ENCODE assay signal across 15 cellular contexts in the genomic region with DNA sequence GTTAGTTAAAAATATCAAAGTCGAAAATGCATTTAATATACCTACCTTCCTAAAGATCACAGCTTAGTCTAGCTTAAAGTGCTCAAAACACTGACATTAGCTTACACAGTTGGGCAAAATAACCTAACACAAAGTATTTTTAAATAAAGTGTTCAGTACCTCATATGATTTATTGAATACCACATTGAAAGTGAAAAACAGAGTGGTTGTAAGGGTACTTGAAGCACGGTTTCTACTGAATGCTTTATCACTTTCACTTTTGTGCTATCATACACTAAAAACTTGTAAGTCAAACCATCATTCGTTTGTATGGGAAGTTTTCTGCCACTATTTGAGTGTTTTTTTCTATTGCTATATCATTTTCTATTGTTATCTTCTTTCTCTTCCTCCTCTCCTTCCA.
DNase-seq lines count a peak whose midpoint lies in the region; ATAC-seq and TF ChIP-seq lines count a peak whose summit lies in the region.
"Had no signal": no experiment of that assay in that cellular context is flagged by ENCODE, and none has a peak within 500 bp of the region (broad histone marks: within the 10 kb centered on the region; RNA-seq: fewer than 3 reads in every experiment).

No MANE protein-coding gene starts in this region.

- no peaks in the 10 kb centered on the region for H3K27me3 Mint-ChIP-seq in activated naive CD8-positive, alpha-beta T cell treated with anti-CD3 and anti-CD28 coated beads, Interleukin-2, amount 50 U/mL, for 24 hours

- peaks cover 27% of the 10 kb centered on the region for H3K9me3 Mint-ChIP-seq in activated naive CD8-positive, alpha-beta T cell treated with anti-CD3 and anti-CD28 coated beads, Interleukin-2, amount 50 U/mL, for 24 hours

- ATAC-seq in GM18517 (IDR thresholded peaks at IDR 0.05; ENCODE audit: unreplicated experiment) (peak; percentile 84), GM21390 (IDR thresholded peaks at IDR 0.05; ENCODE audit: unreplicated experiment) (peak; percentile 91), HG03175 (IDR thresholded peaks at IDR 0.05; ENCODE audit: unreplicated experiment) (peak; percentile 80), SK-N-SH treated with all-trans-retinoic acid at 6 μM for 48 hours (no peak)
- no peak for ATAC-seq in activated naive CD8-positive, alpha-beta T cell treated with anti-CD3 and anti-CD28 coated beads, Interleukin-2, amount 50 U/mL, for 24 hours
- ATAC-seq: left ventricle myocardium superior, Right ventricle myocardium inferior had no signal

- peak overlapping the region; percentile 45 for H3K4me3 Mint-ChIP-seq in activated naive CD8-positive, alpha-beta T cell treated with anti-CD3 and anti-CD28 coated beads, Interleukin-2, amount 50 U/mL, for 24 hours
- H3K4me3 Mint-ChIP-seq: nephron progenitor cell had no signal

- peaks cover 41% of the 10 kb centered on the region for H3K36me3 Mint-ChIP-seq in activated naive CD8-positive, alpha-beta T cell treated with anti-CD3 and anti-CD28 coated beads, Interleukin-2, amount 50 U/mL, for 24 hours (ENCODE audit: low read depth)

- no peak for DNase-seq in activated naive CD8-positive, alpha-beta T cell treated with anti-CD3 and anti-CD28 coated beads, Interleukin-2, amount 50 U/mL, for 24 hours
- no peak for DNase-seq in stimulated activated CD8-positive, alpha-beta memory T cell treated with anti-CD3 and anti-CD28 coated beads, Interleukin-4, amount 100 ng/mL, for 48 hours
- no peak for DNase-seq in SW 1271 (lab: John Stamatoyannopoulos, UW)
- DNase-seq: EL, Karpas-422, left ventricle myocardium superior, NCI-H187, NCI-H748 treated with DMSO at 0.1 percent for 48 hours, nephron progenitor cell, sigmoid colon had no signal

- H3K27ac Mint-ChIP-seq in activated naive CD8-positive, alpha-beta T cell treated with anti-CD3 and anti-CD28 coated beads, Interleukin-2, amount 50 U/mL, for 24 hours = peak overlapping the region; percentile 19
- H3K27ac Mint-ChIP-seq: nephron progenitor cell had no signal

- H3K4me1 Mint-ChIP-seq in activated naive CD8-positive, alpha-beta T cell treated with anti-CD3 and anti-CD28 coated beads, Interleukin-2, amount 50 U/mL, for 24 hours = peaks cover 21% of the 10 kb centered on the region
- H3K4me1 Mint-ChIP-seq: nephron progenitor cell had no signal

TF ChIP-seq in SK-N-SH treated with all-trans-retinoic acid at 6 μM for 48 hours, 23 proteins besides CTCF, POLR2A, EP300 and RAD21:
- TF ChIP-seq BACH2 (CRISPR knock-in tag; IDR thresholded peaks at IDR 0.05; ENCODE audit: borderline replicate concordance) (no peak), ARNTL (CRISPR knock-in tag; IDR thresholded peaks at IDR 0.05; ENCODE audit: borderline replicate concordance, low read depth) (no peak), CSDC2 (CRISPR knock-in tag; IDR thresholded peaks at IDR 0.05) (no peak), ZFP30 (CRISPR knock-in tag; IDR thresholded peaks at IDR 0.05) (no peak), RARB (CRISPR knock-in tag; IDR thresholded peaks at IDR 0.05) (no peak), PPARA (CRISPR knock-in tag; IDR thresholded peaks at IDR 0.05; ENCODE audit: borderline replicate concordance) (no peak)
- TF ChIP-seq, protein P1, sequence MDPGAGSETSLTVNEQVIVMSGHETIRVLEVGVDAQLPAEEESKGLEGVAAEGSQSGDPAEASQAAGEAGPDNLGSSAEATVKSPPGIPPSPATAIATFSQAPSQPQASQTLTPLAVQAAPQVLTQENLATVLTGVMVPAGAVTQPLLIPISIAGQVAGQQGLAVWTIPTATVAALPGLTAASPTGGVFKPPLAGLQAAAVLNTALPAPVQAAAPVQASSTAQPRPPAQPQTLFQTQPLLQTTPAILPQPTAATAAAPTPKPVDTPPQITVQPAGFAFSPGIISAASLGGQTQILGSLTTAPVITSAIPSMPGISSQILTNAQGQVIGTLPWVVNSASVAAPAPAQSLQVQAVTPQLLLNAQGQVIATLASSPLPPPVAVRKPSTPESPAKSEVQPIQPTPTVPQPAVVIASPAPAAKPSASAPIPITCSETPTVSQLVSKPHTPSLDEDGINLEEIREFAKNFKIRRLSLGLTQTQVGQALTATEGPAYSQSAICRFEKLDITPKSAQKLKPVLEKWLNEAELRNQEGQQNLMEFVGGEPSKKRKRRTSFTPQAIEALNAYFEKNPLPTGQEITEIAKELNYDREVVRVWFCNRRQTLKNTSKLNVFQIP (CRISPR knock-in tag; IDR thresholded peaks at IDR 0.05; ENCODE audit: borderline replicate concordance, low read depth) = no peak
- TF ChIP-seq, protein P2, sequence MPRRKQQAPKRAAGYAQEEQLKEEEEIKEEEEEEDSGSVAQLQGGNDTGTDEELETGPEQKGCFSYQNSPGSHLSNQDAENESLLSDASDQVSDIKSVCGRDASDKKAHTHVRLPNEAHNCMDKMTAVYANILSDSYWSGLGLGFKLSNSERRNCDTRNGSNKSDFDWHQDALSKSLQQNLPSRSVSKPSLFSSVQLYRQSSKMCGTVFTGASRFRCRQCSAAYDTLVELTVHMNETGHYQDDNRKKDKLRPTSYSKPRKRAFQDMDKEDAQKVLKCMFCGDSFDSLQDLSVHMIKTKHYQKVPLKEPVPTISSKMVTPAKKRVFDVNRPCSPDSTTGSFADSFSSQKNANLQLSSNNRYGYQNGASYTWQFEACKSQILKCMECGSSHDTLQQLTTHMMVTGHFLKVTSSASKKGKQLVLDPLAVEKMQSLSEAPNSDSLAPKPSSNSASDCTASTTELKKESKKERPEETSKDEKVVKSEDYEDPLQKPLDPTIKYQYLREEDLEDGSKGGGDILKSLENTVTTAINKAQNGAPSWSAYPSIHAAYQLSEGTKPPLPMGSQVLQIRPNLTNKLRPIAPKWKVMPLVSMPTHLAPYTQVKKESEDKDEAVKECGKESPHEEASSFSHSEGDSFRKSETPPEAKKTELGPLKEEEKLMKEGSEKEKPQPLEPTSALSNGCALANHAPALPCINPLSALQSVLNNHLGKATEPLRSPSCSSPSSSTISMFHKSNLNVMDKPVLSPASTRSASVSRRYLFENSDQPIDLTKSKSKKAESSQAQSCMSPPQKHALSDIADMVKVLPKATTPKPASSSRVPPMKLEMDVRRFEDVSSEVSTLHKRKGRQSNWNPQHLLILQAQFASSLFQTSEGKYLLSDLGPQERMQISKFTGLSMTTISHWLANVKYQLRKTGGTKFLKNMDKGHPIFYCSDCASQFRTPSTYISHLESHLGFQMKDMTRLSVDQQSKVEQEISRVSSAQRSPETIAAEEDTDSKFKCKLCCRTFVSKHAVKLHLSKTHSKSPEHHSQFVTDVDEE (CRISPR knock-in tag; IDR thresholded peaks at IDR 0.05) = no peak

Comparison
In these comparisons a context has a peak if more than half of its experiments do, and no peak if none do; other contexts are left out.
1. ATAC-seq: peak in GM18517 (single experiment), GM21390 (single experiment) and HG03175 (single experiment); none in activated naive CD8-positive, alpha-beta T cell treated with anti-CD3 and anti-CD28 coated beads, Interleukin-2, amount 50 U/mL, for 24 hours (single experiment) and SK-N-SH treated with all-trans-retinoic acid at 6 μM for 48 hours (single experiment).